In genomic region chr4:16804581-16804980, GRCh38 we compare ENCODE assay signal across 11 cellular contexts.
"Had no signal": no experiment of that assay in that cellular context is flagged by ENCODE, and none has a peak within 500 bp of the region (broad histone marks: within the 10 kb centered on the region; RNA-seq: fewer than 3 reads in every experiment).

No MANE protein-coding gene starts in this region.

- H3K27ac ChIP-seq: GM23248 had no signal

- H3K9me3 Mint-ChIP-seq: HFFc6 had no signal

- H3K4me3 Mint-ChIP-seq: GM23338, H9, HFFc6 had no signal

- H3K36me3 ChIP-seq: HAP-1 had no signal

- DNase-seq: GM23248, GOT3, H7, H9, HCEC 1CT, HFFc6 had no signal

- H3K27ac Mint-ChIP-seq: GM23338, H9, HFFc6 had no signal

- H2AFZ ChIP-seq: GM23248, GM23338 had no signal

- H3K4me3 ChIP-seq: GM23248, GM23338, HAP-1 had no signal

- H3K9ac ChIP-seq: GM23248 had no signal

- FAIRE-seq: H1, H54 had no signal

- H3K4me2 ChIP-seq: GM23338 had no signal

- ATAC-seq: GM23338, HCT116 had no signal

- H3K4me1 ChIP-seq: HAP-1 had no signal

- H3K9me3 ChIP-seq: HAP-1 had no signal
